ENCODE assay signal across 14 cellular contexts in the genomic region with DNA sequence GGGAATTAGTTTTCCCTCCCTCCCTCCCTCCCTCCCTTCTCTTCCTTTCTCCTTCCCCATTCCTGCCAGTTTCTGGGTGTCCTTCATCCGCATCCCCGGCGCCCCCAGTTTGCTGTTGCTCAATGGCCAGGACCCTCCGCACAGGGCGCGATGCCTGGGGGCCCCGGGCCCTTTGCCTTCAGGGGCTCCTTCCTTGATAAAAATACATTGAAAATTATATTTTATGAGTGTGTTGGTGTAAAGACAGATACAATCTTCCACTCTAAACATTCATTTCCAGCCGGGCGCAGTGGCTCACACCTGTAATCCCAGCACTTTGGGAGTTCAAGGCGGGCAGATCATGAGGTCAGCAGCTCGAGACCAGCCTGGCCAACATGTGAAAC. TPM values are rescaled to one million over a fixed set of nuclear protein-coding genes. Genes with fewer than 3 reads are reported as not detected.
"Had no signal": no experiment of that assay in that cellular context is flagged by ENCODE, and none has a peak within 500 bp of the region (broad histone marks: within the 10 kb centered on the region; RNA-seq: fewer than 3 reads in every experiment).

No MANE protein-coding gene starts in this region.

- H3K9me3 ChIP-seq: heart left ventricle, neutrophil, right atrium auricular region, tibial nerve had no signal

- H3K9me3 Mint-ChIP-seq: activated CD4-positive, alpha-beta memory T cell treated with anti-CD3 and anti-CD28 coated beads for 36 hours; activated naive CD8-positive, alpha-beta T cell treated with anti-CD3 and anti-CD28 coated beads, Interleukin-2, amount 10 ng/mL, durations not matched to agents 7 days and 5 days; activated T-cell treated with anti-CD3 and anti-CD28 coated beads, Interleukin-2, amount 50 U/mL, for 72 hours; stimulated activated effector memory CD8-positive, alpha-beta T cell treated with anti-CD3 and anti-CD28 coated beads, Interleukin-12 subunit alpha, Interleukin-12 subunit beta, amount 100 ng/mL, for 72 hours; T-helper 2 cell treated with Interferon-gamma antibody and Interleukin-4, amounts not matched to agents 5 μg/mL and 100 μg/mL, for 36 hours had no signal

- H3K27ac Mint-ChIP-seq: activated CD4-positive, alpha-beta memory T cell treated with anti-CD3 and anti-CD28 coated beads for 36 hours; activated naive CD8-positive, alpha-beta T cell treated with anti-CD3 and anti-CD28 coated beads, Interleukin-2, amount 10 ng/mL, durations not matched to agents 7 days and 5 days; activated T-cell treated with anti-CD3 and anti-CD28 coated beads, Interleukin-2, amount 50 U/mL, for 72 hours; stimulated activated effector memory CD8-positive, alpha-beta T cell treated with anti-CD3 and anti-CD28 coated beads, Interleukin-12 subunit alpha, Interleukin-12 subunit beta, amount 100 ng/mL, for 72 hours; T-helper 2 cell treated with Interferon-gamma antibody and Interleukin-4, amounts not matched to agents 5 μg/mL and 100 μg/mL, for 36 hours had no signal

- H3K27ac ChIP-seq: heart left ventricle, neutrophil, right atrium auricular region had no signal

- H3K27me3 ChIP-seq: neutrophil, right atrium auricular region had no signal

- DNase-seq: activated CD8-positive, alpha-beta memory T cell treated with anti-CD3 and anti-CD28 coated beads, Interleukin-2, amount 50 U/mL, for 4 hours had no signal

- H3K4me3 Mint-ChIP-seq: activated CD4-positive, alpha-beta memory T cell treated with anti-CD3 and anti-CD28 coated beads for 36 hours; activated naive CD8-positive, alpha-beta T cell treated with anti-CD3 and anti-CD28 coated beads, Interleukin-2, amount 10 ng/mL, durations not matched to agents 7 days and 5 days; activated T-cell treated with anti-CD3 and anti-CD28 coated beads, Interleukin-2, amount 50 U/mL, for 72 hours; stimulated activated effector memory CD8-positive, alpha-beta T cell treated with anti-CD3 and anti-CD28 coated beads, Interleukin-12 subunit alpha, Interleukin-12 subunit beta, amount 100 ng/mL, for 72 hours; T-helper 2 cell treated with Interferon-gamma antibody and Interleukin-4, amounts not matched to agents 5 μg/mL and 100 μg/mL, for 36 hours had no signal

- H3K4me3 ChIP-seq: heart left ventricle, right atrium auricular region, smooth muscle cell, tibial nerve had no signal

- H3K36me3 ChIP-seq: heart left ventricle, neutrophil, right atrium auricular region, tibial nerve had no signal

- H3K36me3 Mint-ChIP-seq: activated CD4-positive, alpha-beta memory T cell treated with anti-CD3 and anti-CD28 coated beads for 36 hours; activated naive CD8-positive, alpha-beta T cell treated with anti-CD3 and anti-CD28 coated beads, Interleukin-2, amount 10 ng/mL, durations not matched to agents 7 days and 5 days; stimulated activated effector memory CD8-positive, alpha-beta T cell treated with anti-CD3 and anti-CD28 coated beads, Interleukin-12 subunit alpha, Interleukin-12 subunit beta, amount 100 ng/mL, for 72 hours had no signal

RNA-seq across cellular contexts. Expression of a gene that starts 17.5 kb away (rescaled TPM):
- total RNA-seq: activated CD4-positive, alpha-beta memory T cell treated with anti-CD3 and anti-CD28 coated beads for 36 hours had no signal

RNA-seq across cellular contexts. Expression of a gene that starts 47.9 kb away (rescaled TPM):
- total RNA-seq: endothelial cell of umbilical vein, fibroblast of lung, frontal cortex, smooth muscle cell had no signal

RNA-seq across cellular contexts. Expression of a gene that starts 53.5 kb away (rescaled TPM):
- total RNA-seq: activated CD4-positive, alpha-beta memory T cell treated with anti-CD3 and anti-CD28 coated beads for 36 hours; activated naive CD8-positive, alpha-beta T cell treated with anti-CD3 and anti-CD28 coated beads, Interleukin-2, amount 10 ng/mL, durations not matched to agents 7 days and 5 days; activated T-cell treated with anti-CD3 and anti-CD28 coated beads, Interleukin-2, amount 50 U/mL, for 72 hours; endothelial cell of umbilical vein; fibroblast of lung; frontal cortex; smooth muscle cell had no signal
